In the genomic region with DNA sequence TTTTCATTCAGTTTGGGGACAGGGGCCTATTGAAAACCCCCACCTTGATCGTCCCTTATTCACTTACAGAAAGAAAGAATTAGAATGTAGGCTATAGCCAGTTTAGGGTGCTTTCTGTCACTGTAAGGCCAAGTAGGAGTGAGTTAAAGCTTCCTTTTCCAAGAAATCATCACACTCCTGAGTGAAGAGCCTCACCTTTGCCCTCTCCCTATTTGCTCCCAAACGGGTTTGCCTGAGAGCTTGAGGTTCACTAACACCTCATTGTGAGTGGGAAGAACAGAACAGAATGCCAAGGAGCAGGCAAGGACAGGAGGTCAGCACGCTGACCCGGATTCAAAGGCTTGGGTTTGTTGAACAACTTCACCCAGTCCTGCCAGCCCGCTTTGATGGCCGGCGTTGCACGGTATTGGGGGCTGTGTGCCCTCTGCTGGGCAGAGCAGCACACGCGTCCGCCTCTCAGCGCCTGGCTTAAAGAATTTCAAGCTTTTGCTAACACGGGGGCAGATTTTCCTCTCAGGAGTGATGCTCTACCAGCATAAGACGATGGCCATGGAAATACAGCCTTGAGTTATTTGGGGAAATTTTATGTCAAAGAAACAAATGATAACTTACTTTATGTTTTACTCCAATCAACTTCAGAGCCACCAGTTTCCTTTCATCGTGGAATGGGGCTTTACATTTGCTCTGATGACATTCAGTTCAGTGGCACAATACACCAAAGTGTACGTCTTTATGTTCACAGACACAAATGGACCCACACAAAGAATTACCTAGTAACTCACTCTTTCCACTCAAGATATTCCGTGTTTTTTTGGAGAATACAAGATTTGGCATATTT, we compare ENCODE assay signal across 1 cellular context.
TF ChIP-seq lines count a peak whose summit lies in the region.

No MANE protein-coding gene starts in this region.

TF ChIP-seq in K562, 482 proteins besides CTCF, POLR2A, EP300 and RAD21:
- TF ChIP-seq, protein P1, sequence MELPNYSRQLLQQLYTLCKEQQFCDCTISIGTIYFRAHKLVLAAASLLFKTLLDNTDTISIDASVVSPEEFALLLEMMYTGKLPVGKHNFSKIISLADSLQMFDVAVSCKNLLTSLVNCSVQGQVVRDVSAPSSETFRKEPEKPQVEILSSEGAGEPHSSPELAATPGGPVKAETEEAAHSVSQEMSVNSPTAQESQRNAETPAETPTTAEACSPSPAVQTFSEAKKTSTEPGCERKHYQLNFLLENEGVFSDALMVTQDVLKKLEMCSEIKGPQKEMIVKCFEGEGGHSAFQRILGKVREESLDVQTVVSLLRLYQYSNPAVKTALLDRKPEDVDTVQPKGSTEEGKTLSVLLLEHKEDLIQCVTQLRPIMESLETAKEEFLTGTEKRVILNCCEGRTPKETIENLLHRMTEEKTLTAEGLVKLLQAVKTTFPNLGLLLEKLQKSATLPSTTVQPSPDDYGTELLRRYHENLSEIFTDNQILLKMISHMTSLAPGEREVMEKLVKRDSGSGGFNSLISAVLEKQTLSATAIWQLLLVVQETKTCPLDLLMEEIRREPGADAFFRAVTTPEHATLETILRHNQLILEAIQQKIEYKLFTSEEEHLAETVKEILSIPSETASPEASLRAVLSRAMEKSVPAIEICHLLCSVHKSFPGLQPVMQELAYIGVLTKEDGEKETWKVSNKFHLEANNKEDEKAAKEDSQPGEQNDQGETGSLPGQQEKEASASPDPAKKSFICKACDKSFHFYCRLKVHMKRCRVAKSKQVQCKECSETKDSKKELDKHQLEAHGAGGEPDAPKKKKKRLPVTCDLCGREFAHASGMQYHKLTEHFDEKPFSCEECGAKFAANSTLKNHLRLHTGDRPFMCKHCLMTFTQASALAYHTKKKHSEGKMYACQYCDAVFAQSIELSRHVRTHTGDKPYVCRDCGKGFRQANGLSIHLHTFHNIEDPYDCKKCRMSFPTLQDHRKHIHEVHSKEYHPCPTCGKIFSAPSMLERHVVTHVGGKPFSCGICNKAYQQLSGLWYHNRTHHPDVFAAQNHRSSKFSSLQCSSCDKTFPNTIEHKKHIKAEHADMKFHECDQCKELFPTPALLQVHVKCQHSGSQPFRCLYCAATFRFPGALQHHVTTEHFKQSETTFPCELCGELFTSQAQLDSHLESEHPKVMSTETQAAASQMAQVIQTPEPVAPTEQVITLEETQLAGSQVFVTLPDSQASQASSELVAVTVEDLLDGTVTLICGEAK (IDR thresholded peaks at IDR 0.05): no peak
- TF ChIP-seq, protein P1 (CRISPR knock-in tag; IDR thresholded peaks at IDR 0.05): no peak
- no peak for TF ChIP-seq MED1 (CRISPR knock-in tag; IDR thresholded peaks at IDR 0.05; ENCODE audit: borderline replicate concordance)
- TF ChIP-seq NR4A1 (CRISPR knock-in tag; IDR thresholded peaks at IDR 0.05): no peak
- TF ChIP-seq NR4A1 (tag; IDR thresholded peaks at IDR 0.05): no peak
- TF ChIP-seq SMC3 (conservative IDR thresholded peaks at IDR 0.05; ENCODE audit: insufficient read depth, low read depth, low read length): peak; percentile 33; the same call in 1 of the 2 replicates
- TF ChIP-seq NR2C2 (CRISPR knock-in tag; IDR thresholded peaks at IDR 0.05): no peak
- TF ChIP-seq NR2C2 (tag; IDR thresholded peaks at IDR 0.05): peak; percentile 45; the same call in 1 of the 2 replicates
- TF ChIP-seq, protein P2, sequence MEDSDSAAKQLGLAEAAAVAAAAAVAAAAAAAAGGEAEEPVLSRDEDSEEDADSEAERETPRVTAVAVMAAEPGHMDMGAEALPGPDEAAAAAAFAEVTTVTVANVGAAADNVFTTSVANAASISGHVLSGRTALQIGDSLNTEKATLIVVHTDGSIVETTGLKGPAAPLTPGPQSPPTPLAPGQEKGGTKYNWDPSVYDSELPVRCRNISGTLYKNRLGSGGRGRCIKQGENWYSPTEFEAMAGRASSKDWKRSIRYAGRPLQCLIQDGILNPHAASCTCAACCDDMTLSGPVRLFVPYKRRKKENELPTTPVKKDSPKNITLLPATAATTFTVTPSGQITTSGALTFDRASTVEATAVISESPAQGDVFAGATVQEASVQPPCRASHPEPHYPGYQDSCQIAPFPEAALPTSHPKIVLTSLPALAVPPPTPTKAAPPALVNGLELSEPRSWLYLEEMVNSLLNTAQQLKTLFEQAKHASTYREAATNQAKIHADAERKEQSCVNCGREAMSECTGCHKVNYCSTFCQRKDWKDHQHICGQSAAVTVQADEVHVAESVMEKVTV (CRISPR knock-in tag; IDR thresholded peaks at IDR 0.05): peak; percentile 48; the same call in 1 of the 2 replicates
- TF ChIP-seq, protein P3, sequence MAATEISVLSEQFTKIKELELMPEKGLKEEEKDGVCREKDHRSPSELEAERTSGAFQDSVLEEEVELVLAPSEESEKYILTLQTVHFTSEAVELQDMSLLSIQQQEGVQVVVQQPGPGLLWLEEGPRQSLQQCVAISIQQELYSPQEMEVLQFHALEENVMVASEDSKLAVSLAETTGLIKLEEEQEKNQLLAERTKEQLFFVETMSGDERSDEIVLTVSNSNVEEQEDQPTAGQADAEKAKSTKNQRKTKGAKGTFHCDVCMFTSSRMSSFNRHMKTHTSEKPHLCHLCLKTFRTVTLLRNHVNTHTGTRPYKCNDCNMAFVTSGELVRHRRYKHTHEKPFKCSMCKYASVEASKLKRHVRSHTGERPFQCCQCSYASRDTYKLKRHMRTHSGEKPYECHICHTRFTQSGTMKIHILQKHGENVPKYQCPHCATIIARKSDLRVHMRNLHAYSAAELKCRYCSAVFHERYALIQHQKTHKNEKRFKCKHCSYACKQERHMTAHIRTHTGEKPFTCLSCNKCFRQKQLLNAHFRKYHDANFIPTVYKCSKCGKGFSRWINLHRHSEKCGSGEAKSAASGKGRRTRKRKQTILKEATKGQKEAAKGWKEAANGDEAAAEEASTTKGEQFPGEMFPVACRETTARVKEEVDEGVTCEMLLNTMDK (IDR thresholded peaks at IDR 0.05; ENCODE audit: borderline replicate concordance, insufficient read depth, low read depth, low read length, poor library complexity, severe bottlenecking): peak; percentile 23
- TF ChIP-seq KAT2B (IDR thresholded peaks at IDR 0.05; ENCODE audit: low read depth, low read length): no peak
- TF ChIP-seq, protein P4, sequence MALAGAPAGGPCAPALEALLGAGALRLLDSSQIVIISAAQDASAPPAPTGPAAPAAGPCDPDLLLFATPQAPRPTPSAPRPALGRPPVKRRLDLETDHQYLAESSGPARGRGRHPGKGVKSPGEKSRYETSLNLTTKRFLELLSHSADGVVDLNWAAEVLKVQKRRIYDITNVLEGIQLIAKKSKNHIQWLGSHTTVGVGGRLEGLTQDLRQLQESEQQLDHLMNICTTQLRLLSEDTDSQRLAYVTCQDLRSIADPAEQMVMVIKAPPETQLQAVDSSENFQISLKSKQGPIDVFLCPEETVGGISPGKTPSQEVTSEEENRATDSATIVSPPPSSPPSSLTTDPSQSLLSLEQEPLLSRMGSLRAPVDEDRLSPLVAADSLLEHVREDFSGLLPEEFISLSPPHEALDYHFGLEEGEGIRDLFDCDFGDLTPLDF (CRISPR knock-in tag; IDR thresholded peaks at IDR 0.05): no peak
- TF ChIP-seq SPI1 (IDR thresholded peaks at IDR 0.05; ENCODE audit: borderline replicate concordance, low read depth, low read length): no peak
TF ChIP-seq in K562: peak in this region for 4.
